In genomic region chr1:241640149-241640866, GRCh38 we compare ENCODE assay signal across 8 cellular contexts. TPM values are rescaled to one million over a fixed set of nuclear protein-coding genes. Genes with fewer than 3 reads are reported as not detected.
DNase-seq lines count a peak whose midpoint lies in the region; ATAC-seq and TF ChIP-seq lines count a peak whose summit lies in the region.

CHML (minus strand) TSS chr1:241640369; CDS start chr1:241635766, 4,603 bp downstream.
OPN3 (minus strand) TSS chr1:241640369; CDS start chr1:241640254, 115 bp downstream.

- DNase-seq in NCI-H69 (lab: John Stamatoyannopoulos, UW) (peak; percentile 97), dermis microvascular lymphatic vessel endothelial cell (ENCODE audit: low read depth in 2 of 2) (peak; percentile 72 to 92), right lobe of liver (peak; percentile 97 to 98 (median 98))
- peak; percentile 86 to 88 for DNase-seq in activated CD4-positive, alpha-beta T cell treated with anti-CD3 and anti-CD28 coated beads, Interleukin-2, amount 50 U/mL, for 24 hours (ENCODE audit: low read depth in 1 of 2, low spot score in 1 of 2)
- DNase-seq in stimulated activated CD4-positive, alpha-beta T cell treated with anti-CD3 and anti-CD28 coated beads, Interleukin-4, amount 100 ng/mL, for 24 hours, result peak; percentile 91

- WGBS in right lobe of liver (ENCODE audit: insufficient coverage, low coverage, low lambda C conversion rate, missing lambda C conversion rate), result 24% methylated on average over 14 of the region's 81 CpGs

- H4K20me1 ChIP-seq in BLaER1 treated with 17β-estradiol and CSF1 and Interleukin-3, amounts not matched to agents 10 nM and 100 nM, result peaks cover 0 to 22% (median 12%) of the 10 kb centered on the region in 11 experiments; a peak in 11 of 22 replicates

- intact Hi-C loops in right lobe of liver (cut with DNase I), result no loop called here

- no peaks in the 10 kb centered on the region for H3K27me3 ChIP-seq in BLaER1 treated with 17β-estradiol and CSF1 and Interleukin-3, amounts not matched to agents 10 nM and 100 nM
- H3K27me3 ChIP-seq in right lobe of liver, result no peaks in the 10 kb centered on the region

- peaks cover 42 to 52% (median 46%) of the 10 kb centered on the region in 10 experiments for H3K4me1 ChIP-seq in BLaER1 treated with 17β-estradiol and CSF1 and Interleukin-3, amounts not matched to agents 10 nM and 100 nM
- H3K4me1 ChIP-seq in right lobe of liver, result peaks cover 0 to 26% (median 4%) of the 10 kb centered on the region in 4 donors

- peak within 1 kb of the TSS; percentile 79 to 98 (median 89) for H3K4me2 ChIP-seq in BLaER1 treated with 17β-estradiol and CSF1 and Interleukin-3, amounts not matched to agents 10 nM and 100 nM

- H3K9me3 ChIP-seq in BLaER1 treated with 17β-estradiol and CSF1 and Interleukin-3, amounts not matched to agents 10 nM and 100 nM (replicated peaks in 1 of 11), result peaks cover 4 to 19% (median 11%) of the 10 kb centered on the region in 11 experiments; a peak in 16 of 22 replicates
- H3K9me3 ChIP-seq in right lobe of liver, result no peaks in the 10 kb centered on the region

- ATAC-seq in GM19328 (IDR thresholded peaks at IDR 0.05; ENCODE audit: unreplicated experiment), result peak; percentile 91
- ATAC-seq in HG03460 (IDR thresholded peaks at IDR 0.05; ENCODE audit: unreplicated experiment), result peak; percentile 83
- ATAC-seq in right lobe of liver, result peak; percentile 89 to 99 (median 97)

- peak; percentile 98 for TF ChIP-seq POLR2A in right lobe of liver (IDR thresholded peaks at IDR 0.05)

- peak within 1 kb of the TSS; percentile 83 to 96 (median 93) for H3K27ac ChIP-seq in BLaER1 treated with 17β-estradiol and CSF1 and Interleukin-3, amounts not matched to agents 10 nM and 100 nM
- H3K27ac ChIP-seq in right lobe of liver, result peak within 1 kb of the TSS; percentile 69 to 91 (median 88)

- peak within 1 kb of the TSS; percentile 90 to 97 (median 95) for H3K9ac ChIP-seq in BLaER1 treated with 17β-estradiol and CSF1 and Interleukin-3, amounts not matched to agents 10 nM and 100 nM

- no peak for TF ChIP-seq CTCF in right lobe of liver (IDR thresholded peaks at IDR 0.05)

- peaks cover 0 to 22% (median 12%) of the 10 kb centered on the region in 11 experiments; a peak in 17 of 22 replicates for H3K36me3 ChIP-seq in BLaER1 treated with 17β-estradiol and CSF1 and Interleukin-3, amounts not matched to agents 10 nM and 100 nM
- peaks cover 0 to 4% (median under 1%) of the 10 kb centered on the region in 4 donors for H3K36me3 ChIP-seq in right lobe of liver

- peak within 1 kb of the TSS; percentile 81 to 96 (median 94) for H3K4me3 ChIP-seq in BLaER1 treated with 17β-estradiol and CSF1 and Interleukin-3, amounts not matched to agents 10 nM and 100 nM
- peak within 1 kb of the TSS; percentile 75 to 85 (median 80) for H3K4me3 ChIP-seq in right lobe of liver

RNA-seq across cellular contexts. Expression of gene CHML, which starts in this region (rescaled TPM):
- total RNA-seq in dermis microvascular lymphatic vessel endothelial cell (11.3 and 13.6 TPM in 2 replicates), right lobe of liver (1 to 10 TPM; 2.3 to 6.0 (median 3.9) TPM)

RNA-seq across cellular contexts. Expression of gene OPN3, which starts in this region (rescaled TPM):
- 12.1 and 12.7 TPM in 2 replicates for total RNA-seq in dermis microvascular lymphatic vessel endothelial cell
- total RNA-seq in right lobe of liver, result 10 to 100 TPM; 15.7 to 38.2 (median 28.8) TPM

Comparison
In these comparisons a context has a peak if more than half of its experiments do, and no peak if none do; other contexts are left out.
1. Peak in every context shown above with its lines: DNase-seq, ATAC-seq, H3K4me3 ChIP-seq and H3K27ac ChIP-seq.